Comparison of ENCODE assay signal across 10 cellular contexts in genomic region chr4:4507923-4508322, GRCh38. TPM values are rescaled to one million over a fixed set of nuclear protein-coding genes. Genes with fewer than 3 reads are reported as not detected.
DNase-seq lines count a peak whose midpoint lies in the region; ATAC-seq and TF ChIP-seq lines count a peak whose summit lies in the region.
"Had no signal": no experiment of that assay in that cellular context is flagged by ENCODE, and none has a peak within 500 bp of the region (broad histone marks: within the 10 kb centered on the region; RNA-seq: fewer than 3 reads in every experiment).

No MANE protein-coding gene starts in this region.

- ATAC-seq in GM19351 (IDR thresholded peaks at IDR 0.05; ENCODE audit: unreplicated experiment) (peak; percentile 64), HG03520 (IDR thresholded peaks at IDR 0.05; ENCODE audit: unreplicated experiment) (no peak)

- DNase-seq in AG09319 (ENCODE audit: extremely low read depth, low read depth), result no peak
- DNase-seq in SK-MEL-5 (ENCODE audit: low read depth, low spot score), result peak; percentile 13
- peak; percentile 30 for DNase-seq in iPS-NIHi7 (ENCODE audit: extremely low spot score)
- no peak for DNase-seq in central memory CD4-positive, alpha-beta T cell
- DNase-seq in RKO (ENCODE audit: low spot score), result no peak
- no peak for DNase-seq in NCI-H146 treated with DMSO at 0.1 percent for 48 hours (lab: John Stamatoyannopoulos, UW; ENCODE audit: unreplicated experiment)
- DNase-seq: activated CD4-positive, alpha-beta T cell treated with anti-CD3 and anti-CD28 coated beads for 4 hours; NCI-H2171 had no signal

- in situ Hi-C loops in SK-MEL-5 (cut with HindIII; ENCODE audit: low pct_unique_long_range_greater_than_20kb, low sequenced_read_pairs), result no loop called here

- TF ChIP-seq CTCF in AG09319 (IDR thresholded peaks at IDR 0.05; ENCODE audit: low read depth, low read length), result peak; percentile 30

RNA-seq across cellular contexts. Expression of gene STX18, which starts 33.9 kb away (rescaled TPM):
- 29.2 and 30.0 TPM in 2 replicates for total RNA-seq in SK-MEL-5 (2014; rRNA removed; shearing (Covaris generic))
- polyA plus RNA-seq in SK-MEL-5 (2015; cell fraction: cytosol; rRNA removed), result 19.9 and 24.0 TPM in 2 replicates
- polyA plus RNA-seq in SK-MEL-5 (2015; cell fraction: nucleus; rRNA removed), result 25.9 and 27.3 TPM in 2 replicates

Comparison
In these comparisons a context has a peak if more than half of its experiments do, and no peak if none do; other contexts are left out.
1. DNase-seq: peak in SK-MEL-5 (single experiment) and iPS-NIHi7 (single experiment); none in AG09319 (single experiment), central memory CD4-positive, alpha-beta T cell (single experiment), RKO (single experiment) and NCI-H146 treated with DMSO at 0.1 percent for 48 hours (single experiment).